15 cellular contexts compared by ENCODE assay signal in the genomic region with DNA sequence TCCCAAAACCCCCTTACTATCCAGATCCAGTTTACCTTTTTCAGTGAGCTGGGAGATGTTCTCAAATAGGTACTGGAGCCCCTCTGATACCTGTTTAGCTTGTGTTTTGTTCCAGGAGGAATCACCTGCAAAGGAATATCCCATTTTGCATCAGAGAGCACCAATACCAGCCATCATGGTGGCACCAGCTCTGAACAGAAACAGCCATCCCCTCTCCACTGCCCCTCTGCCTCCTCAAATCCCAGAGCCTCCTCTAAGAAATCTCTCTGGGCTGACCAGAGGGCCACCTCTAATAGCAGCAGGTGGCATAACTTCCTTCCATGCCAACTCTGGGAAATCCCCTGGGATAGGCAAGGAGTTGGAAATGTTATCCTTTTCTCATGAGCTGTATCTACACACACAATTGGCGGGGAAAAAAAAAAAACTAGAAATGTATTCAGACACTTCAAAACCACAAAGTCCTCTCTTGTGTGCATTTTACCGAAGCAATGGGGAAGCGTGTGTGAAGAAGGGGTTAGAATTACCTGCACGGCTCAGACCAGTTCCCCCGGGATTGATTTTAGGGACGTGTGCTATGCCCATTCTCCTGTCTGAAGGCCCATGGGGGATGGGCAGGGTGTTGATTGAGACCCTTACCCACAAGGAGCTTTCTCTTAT. TPM values are rescaled to one million over a fixed set of nuclear protein-coding genes. Genes with fewer than 3 reads are reported as not detected.
DNase-seq lines count a peak whose midpoint lies in the region; ATAC-seq and TF ChIP-seq lines count a peak whose summit lies in the region.
"Had no signal": no experiment of that assay in that cellular context is flagged by ENCODE, and none has a peak within 500 bp of the region (broad histone marks: within the 10 kb centered on the region; RNA-seq: fewer than 3 reads in every experiment).

No MANE protein-coding gene starts in this region.

- peak overlapping the region; percentile 60 for H3K9ac ChIP-seq in Loucy (ENCODE audit: low read depth, low read length, poor library complexity, severe bottlenecking)

- H3K79me2 ChIP-seq in Loucy (ENCODE audit: insufficient read depth, low read length): no peaks in the 10 kb centered on the region

- peaks cover 55% of the 10 kb centered on the region for H3K4me1 ChIP-seq in Loucy (ENCODE audit: insufficient read depth, low read length, poor library complexity, severe bottlenecking)
- H3K4me1 ChIP-seq: pancreas had no signal

- H2AFZ ChIP-seq in Loucy (ENCODE audit: low read length): no peak overlapping the region

- DNase-seq in activated CD8-positive, alpha-beta memory T cell treated with anti-CD3 and anti-CD28 coated beads for 24 hours: peak; percentile 54
- DNase-seq in activated CD8-positive, alpha-beta memory T cell treated with anti-CD3 and anti-CD28 coated beads, Interleukin-2, amount 50 U/mL, for 4 hours: no peak
- peak; percentile 7 for DNase-seq in WERI-Rb-1
- DNase-seq in GM19240 (ENCODE audit: insufficient read length, low spot score): no peak
- no peak for DNase-seq in MG63
- DNase-seq: KBM-7, NCI-H524 treated with DMSO at 0.1 percent for 48 hours, pancreas had no signal

- no peaks in the 10 kb centered on the region for H4K20me1 ChIP-seq in Loucy (ENCODE audit: insufficient read depth, low read length, poor library complexity, severe bottlenecking)

- no peak overlapping the region for H3K4me3 Mint-ChIP-seq in stimulated activated memory B cell treated with anti-CD40 and anti-IgM and Interleukin-4, amounts not matched to agents 10 μg/mL and 1 μg/mL and 100 μg/mL, for 72 hours

- TF ChIP-seq CTCF in Loucy (conservative IDR thresholded peaks at IDR 0.05; ENCODE audit: low read length): no peak
- no peak for TF ChIP-seq CTCF in WERI-Rb-1 (IDR thresholded peaks at IDR 0.05; ENCODE audit: low read depth, low read length)

- ATAC-seq in stimulated activated memory B cell treated with anti-CD40 and anti-IgM and Interleukin-4, amounts not matched to agents 10 μg/mL and 1 μg/mL and 100 μg/mL, for 72 hours: peak; percentile 59
- ATAC-seq in GM21529 (IDR thresholded peaks at IDR 0.05; ENCODE audit: unreplicated experiment): no peak

- H3K4me2 ChIP-seq in Loucy (ENCODE audit: low read depth, low read length, poor library complexity, severe bottlenecking): peak overlapping the region; percentile 70

- no peaks in the 10 kb centered on the region for H3K9me3 ChIP-seq in Loucy (ENCODE audit: insufficient read depth, low read depth, low read length)
- H3K9me3 ChIP-seq in WERI-Rb-1 (ENCODE audit: severe bottlenecking): peaks cover 7% of the 10 kb centered on the region
- H3K9me3 ChIP-seq in MG63: no peaks in the 10 kb centered on the region
- H3K9me3 ChIP-seq: pancreas had no signal

- H3K27ac Mint-ChIP-seq in stimulated activated memory B cell treated with anti-CD40 and anti-IgM and Interleukin-4, amounts not matched to agents 10 μg/mL and 1 μg/mL and 100 μg/mL, for 72 hours: no peak overlapping the region

- H3K27ac ChIP-seq in WERI-Rb-1: no peak overlapping the region
- H3K27ac ChIP-seq: pancreas had no signal

- peaks cover 34% of the 10 kb centered on the region for H3K4me1 Mint-ChIP-seq in stimulated activated memory B cell treated with anti-CD40 and anti-IgM and Interleukin-4, amounts not matched to agents 10 μg/mL and 1 μg/mL and 100 μg/mL, for 72 hours

- H3K27me3 Mint-ChIP-seq in stimulated activated memory B cell treated with anti-CD40 and anti-IgM and Interleukin-4, amounts not matched to agents 10 μg/mL and 1 μg/mL and 100 μg/mL, for 72 hours: peaks cover 92% of the 10 kb centered on the region

- no peaks in the 10 kb centered on the region for H3K27me3 ChIP-seq in Loucy (ENCODE audit: insufficient read depth, low read length, poor library complexity, severe bottlenecking)
- peaks cover 94% of the 10 kb centered on the region for H3K27me3 ChIP-seq in WERI-Rb-1 (ENCODE audit: insufficient read depth, low read depth, severe bottlenecking)
- H3K27me3 ChIP-seq in MG63: peaks cover 52% of the 10 kb centered on the region

- H3K36me3 Mint-ChIP-seq in stimulated activated memory B cell treated with anti-CD40 and anti-IgM and Interleukin-4, amounts not matched to agents 10 μg/mL and 1 μg/mL and 100 μg/mL, for 72 hours: no peaks in the 10 kb centered on the region

- no peaks in the 10 kb centered on the region for H3K9me3 Mint-ChIP-seq in stimulated activated memory B cell treated with anti-CD40 and anti-IgM and Interleukin-4, amounts not matched to agents 10 μg/mL and 1 μg/mL and 100 μg/mL, for 72 hours

- no peaks in the 10 kb centered on the region for H3F3A ChIP-seq in Loucy (ENCODE audit: low read depth)

- peak overlapping the region; percentile 49 for H3K4me3 ChIP-seq in Loucy (ENCODE audit: low read length, poor library complexity, severe bottlenecking)
- no peak overlapping the region for H3K4me3 ChIP-seq in WERI-Rb-1 (ENCODE audit: low read depth, low read length)
- H3K4me3 ChIP-seq in MG63: no peak overlapping the region
- H3K4me3 ChIP-seq: pancreas had no signal

- H3K36me3 ChIP-seq in Loucy (ENCODE audit: insufficient read depth, low read length) (no peaks in the 10 kb centered on the region), WERI-Rb-1 (no peaks in the 10 kb centered on the region), MG63 (no peaks in the 10 kb centered on the region)
- H3K36me3 ChIP-seq: pancreas had no signal

- no peaks in the 10 kb centered on the region for H3K9me2 ChIP-seq in Loucy (replicated peaks; ENCODE audit: low read depth, low read length)

RNA-seq across cellular contexts. Expression of gene PGLYRP4, which starts 2.4 kb away (rescaled TPM):
- not detected in 2 replicates for total RNA-seq in MG63 (2014; rRNA removed; shearing (Covaris generic); ENCODE audit: low replicate concordance)
- total RNA-seq: activated CD8-positive, alpha-beta memory T cell treated with anti-CD3 and anti-CD28 coated beads for 36 hours; fibroblast of lung; mesenteric fat pad; urinary bladder had no signal

RNA-seq across cellular contexts. Expression of gene S100A9, which starts 11.5 kb away (rescaled TPM):
- not detected in 2 replicates for total RNA-seq in MG63 (2014; rRNA removed; shearing (Covaris generic); ENCODE audit: low replicate concordance)
- total RNA-seq: activated CD8-positive, alpha-beta memory T cell treated with anti-CD3 and anti-CD28 coated beads for 36 hours; fibroblast of lung had no signal

RNA-seq across cellular contexts. Expression of gene S100A12, which starts 29.2 kb away (rescaled TPM):
- total RNA-seq in MG63 (2014; rRNA removed; shearing (Covaris generic); ENCODE audit: low replicate concordance): not detected in 2 replicates
- total RNA-seq: activated CD8-positive, alpha-beta memory T cell treated with anti-CD3 and anti-CD28 coated beads for 36 hours; fibroblast of lung had no signal

RNA-seq across cellular contexts. Expression of gene PGLYRP3, which starts 33.4 kb away (rescaled TPM):
- total RNA-seq in MG63 (2014; rRNA removed; shearing (Covaris generic); ENCODE audit: low replicate concordance): not detected in 2 replicates
- total RNA-seq: activated CD8-positive, alpha-beta memory T cell treated with anti-CD3 and anti-CD28 coated beads for 36 hours; fibroblast of lung; mesenteric fat pad; pancreas; urinary bladder had no signal

RNA-seq across cellular contexts. Expression of gene S100A8, which starts 44.7 kb away (rescaled TPM):
- not detected in 2 replicates for total RNA-seq in MG63 (2014; rRNA removed; shearing (Covaris generic); ENCODE audit: low replicate concordance)
- total RNA-seq: activated CD8-positive, alpha-beta memory T cell treated with anti-CD3 and anti-CD28 coated beads for 36 hours; fibroblast of lung had no signal

Comparison
In these comparisons a context has a peak if more than half of its experiments do, and no peak if none do; other contexts are left out.
1. DNase-seq: peak in activated CD8-positive, alpha-beta memory T cell treated with anti-CD3 and anti-CD28 coated beads for 24 hours (single experiment) and WERI-Rb-1 (single experiment); none in activated CD8-positive, alpha-beta memory T cell treated with anti-CD3 and anti-CD28 coated beads, Interleukin-2, amount 50 U/mL, for 4 hours (single experiment), GM19240 (single experiment) and MG63 (single experiment).